9 cellular contexts compared by ENCODE assay signal in the genomic region with DNA sequence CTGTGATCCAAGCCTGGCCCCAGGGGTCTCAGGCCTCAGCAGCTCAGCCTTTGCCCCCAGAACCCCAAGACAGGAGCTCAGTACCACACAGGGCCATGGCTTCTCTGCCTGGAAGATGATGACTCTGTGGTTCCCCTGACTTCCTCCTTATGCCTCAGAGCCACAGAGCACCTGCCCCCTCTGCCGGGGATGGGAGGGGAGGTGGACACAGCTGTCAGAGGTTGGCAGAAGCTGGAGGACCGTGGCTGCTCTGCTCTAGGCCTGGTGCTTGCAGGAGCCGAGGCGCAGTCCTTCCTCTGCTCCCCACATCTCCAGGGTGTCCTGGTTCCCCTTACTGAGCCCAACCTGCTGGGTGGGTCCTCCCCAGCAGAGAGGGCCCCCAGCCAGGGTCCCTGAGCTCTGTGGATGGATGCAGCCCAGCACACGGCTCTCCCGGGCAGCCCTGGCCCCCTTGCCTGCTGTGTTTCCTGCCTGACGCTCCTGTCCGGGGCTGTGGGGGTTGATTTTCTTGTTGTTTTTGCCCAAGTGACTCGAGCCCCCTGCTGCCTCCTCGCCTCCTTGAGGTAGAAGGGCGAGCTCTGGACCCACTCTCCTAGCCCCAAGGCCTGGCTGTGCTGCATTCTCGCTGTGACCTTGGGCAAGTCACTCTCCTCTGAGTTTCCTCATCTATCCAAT. TPM values are rescaled to one million over a fixed set of nuclear protein-coding genes. Genes with fewer than 3 reads are reported as not detected.
DNase-seq lines count a peak whose midpoint lies in the region; ATAC-seq lines count a peak whose summit lies in the region.
"Had no signal": no experiment of that assay in that cellular context is flagged by ENCODE, and none has a peak within 500 bp of the region (broad histone marks: within the 10 kb centered on the region; RNA-seq: fewer than 3 reads in every experiment).

No MANE protein-coding gene starts in this region.

- CTCF ChIA-PET in activated CD4-positive, alpha-beta T cell treated with anti-CD3 and anti-CD28 coated beads, Interleukin-2, amount 10 ng/mL, durations not matched to agents 7 days and 5 days (lab: Charles Lee), result interaction anchor here (1.1 to 2.8 kb wide), 7 partner anchors 9 to 58 kb away, joined by 3 to 12 read pairs (median 4); a partner anchor contains a TSS

- H3K27me3 Mint-ChIP-seq in activated CD4-positive, alpha-beta T cell treated with anti-CD3 and anti-CD28 coated beads, Interleukin-2, amount 10 ng/mL, durations not matched to agents 7 days and 5 days, result no peaks in the 10 kb centered on the region

- no peak overlapping the region for H3K27ac Mint-ChIP-seq in activated CD4-positive, alpha-beta T cell treated with anti-CD3 and anti-CD28 coated beads, Interleukin-2, amount 10 ng/mL, durations not matched to agents 7 days and 5 days

- H3K36me3 Mint-ChIP-seq in activated CD4-positive, alpha-beta T cell treated with anti-CD3 and anti-CD28 coated beads, Interleukin-2, amount 10 ng/mL, durations not matched to agents 7 days and 5 days (ENCODE audit: low read depth), result peaks cover 67% of the 10 kb centered on the region

- peaks cover 9% of the 10 kb centered on the region for H3K4me1 Mint-ChIP-seq in activated CD4-positive, alpha-beta T cell treated with anti-CD3 and anti-CD28 coated beads, Interleukin-2, amount 10 ng/mL, durations not matched to agents 7 days and 5 days

- POLR2A ChIA-PET in activated CD4-positive, alpha-beta T cell treated with anti-CD3 and anti-CD28 coated beads, Interleukin-2, amount 10 ng/mL, durations not matched to agents 7 days and 5 days (lab: Charles Lee), result no interaction called here

- peaks cover 2% of the 10 kb centered on the region for H3K9me3 Mint-ChIP-seq in activated CD4-positive, alpha-beta T cell treated with anti-CD3 and anti-CD28 coated beads, Interleukin-2, amount 10 ng/mL, durations not matched to agents 7 days and 5 days

- no peak for ATAC-seq in GM18511 (IDR thresholded peaks at IDR 0.05; ENCODE audit: unreplicated experiment)

- no peak overlapping the region for H3K4me3 Mint-ChIP-seq in activated CD4-positive, alpha-beta T cell treated with anti-CD3 and anti-CD28 coated beads, Interleukin-2, amount 10 ng/mL, durations not matched to agents 7 days and 5 days

- DNase-seq in NCI-H510A treated with DMSO at 0.1 percent for 48 hours (lab: John Stamatoyannopoulos, UW) (peak; percentile 43), NCI-H510A (lab: John Stamatoyannopoulos, UW) (no peak), NCI-H1417 (lab: John Stamatoyannopoulos, UW) (peak in 2 of 3 experiments; percentile 51 to 69), kidney tubule cell (ENCODE audit: low spot score) (peak; percentile 37), cerebellar cortex (ENCODE audit: low spot score) (no peak), iPS-NIHi11 (ENCODE audit: low spot score) (no peak)
- peak; percentile 47 for DNase-seq in activated CD4-positive, alpha-beta T cell treated with anti-CD3 and anti-CD28 coated beads, Interleukin-2, amount 10 ng/mL, durations not matched to agents 7 days and 5 days

RNA-seq across cellular contexts. Expression of a gene that starts 36.6 kb away (rescaled TPM):
- total RNA-seq in activated CD4-positive, alpha-beta T cell treated with anti-CD3 and anti-CD28 coated beads, Interleukin-2, amount 10 ng/mL, durations not matched to agents 7 days and 5 days, result 100 to 1,000 TPM; 135 to 176 TPM
- total RNA-seq: RPMI7951 had no signal

RNA-seq across cellular contexts. Expression of a gene that starts 39.4 kb away (rescaled TPM):
- 10 to 100 TPM; 14.5 to 16.7 TPM for total RNA-seq in activated CD4-positive, alpha-beta T cell treated with anti-CD3 and anti-CD28 coated beads, Interleukin-2, amount 10 ng/mL, durations not matched to agents 7 days and 5 days

Comparison
In these comparisons a context has a peak if more than half of its experiments do, and no peak if none do; other contexts are left out.
1. DNase-seq: peak in NCI-H510A treated with DMSO at 0.1 percent for 48 hours (single experiment), NCI-H1417 (2 of 3), activated CD4-positive, alpha-beta T cell treated with anti-CD3 and anti-CD28 coated beads, Interleukin-2, amount 10 ng/mL, durations not matched to agents 7 days and 5 days (single experiment) and kidney tubule cell (single experiment); none in NCI-H510A (single experiment), cerebellar cortex (single experiment) and iPS-NIHi11 (single experiment).